In genomic region chr7:106736508-106737201, GRCh38 we compare ENCODE assay signal across 8 cellular contexts.
DNase-seq lines count a peak whose midpoint lies in the region; ATAC-seq and TF ChIP-seq lines count a peak whose summit lies in the region.

No MANE protein-coding gene starts in this region.

- DNase-seq in NCI-H2227 (lab: John Stamatoyannopoulos, UW; ENCODE audit: unreplicated experiment), result peak; percentile 10
- no peak for DNase-seq in NCI-H2227 treated with DMSO at 0.1 percent for 48 hours (lab: John Stamatoyannopoulos, UW)
- peak; percentile 35 for DNase-seq in Jurkat, Clone E6-1 (ENCODE audit: low read depth, low spot score)
- peak; percentile 27 for DNase-seq in SKM-1 (lab: John Stamatoyannopoulos, UW; ENCODE audit: unreplicated experiment)
- peak; percentile 81 for DNase-seq in kidney tubule cell (ENCODE audit: low spot score)
- DNase-seq in stimulated activated naive CD8-positive, alpha-beta T cell treated with anti-CD3 and anti-CD28 coated beads, Interleukin-15, Interleukin-2, amounts not matched to agents 100 U/mL and 50 U/mL, for 24 hours, result peak; percentile 33

- peaks cover 6% of the 10 kb centered on the region for H3K27me3 Mint-ChIP-seq in brain

- H3K27ac Mint-ChIP-seq in brain, result peak overlapping the region in 3 of 5 experiments; percentile 46 to 76 (median 72)

- peaks cover 7% of the 10 kb centered on the region for H3K36me3 Mint-ChIP-seq in brain

- peak; percentile 77 for ATAC-seq in GM21786 (IDR thresholded peaks at IDR 0.05; ENCODE audit: unreplicated experiment)
- peak; percentile 81 for ATAC-seq in stimulated activated naive CD8-positive, alpha-beta T cell treated with anti-CD3 and anti-CD28 coated beads, Interleukin-15, Interleukin-2, amounts not matched to agents 100 U/mL and 50 U/mL, for 24 hours

- peak in 1 of 2 experiments; percentile 59 for TF ChIP-seq CTCF in brain (conservative IDR thresholded peaks at IDR 0.05)

- peaks cover 3 to 23% (median 19%) of the 10 kb centered on the region in 5 experiments for H3K9me3 Mint-ChIP-seq in brain

- no peak overlapping the region for H3K4me3 ChIP-seq in Jurkat, Clone E6-1 (ENCODE audit: low read length)

- H3K4me1 Mint-ChIP-seq in brain, result peaks cover 23% of the 10 kb centered on the region

- H3K4me3 Mint-ChIP-seq in brain, result no peak overlapping the region
